Comparison of ENCODE assay signal across 9 cellular contexts in the genomic region with DNA sequence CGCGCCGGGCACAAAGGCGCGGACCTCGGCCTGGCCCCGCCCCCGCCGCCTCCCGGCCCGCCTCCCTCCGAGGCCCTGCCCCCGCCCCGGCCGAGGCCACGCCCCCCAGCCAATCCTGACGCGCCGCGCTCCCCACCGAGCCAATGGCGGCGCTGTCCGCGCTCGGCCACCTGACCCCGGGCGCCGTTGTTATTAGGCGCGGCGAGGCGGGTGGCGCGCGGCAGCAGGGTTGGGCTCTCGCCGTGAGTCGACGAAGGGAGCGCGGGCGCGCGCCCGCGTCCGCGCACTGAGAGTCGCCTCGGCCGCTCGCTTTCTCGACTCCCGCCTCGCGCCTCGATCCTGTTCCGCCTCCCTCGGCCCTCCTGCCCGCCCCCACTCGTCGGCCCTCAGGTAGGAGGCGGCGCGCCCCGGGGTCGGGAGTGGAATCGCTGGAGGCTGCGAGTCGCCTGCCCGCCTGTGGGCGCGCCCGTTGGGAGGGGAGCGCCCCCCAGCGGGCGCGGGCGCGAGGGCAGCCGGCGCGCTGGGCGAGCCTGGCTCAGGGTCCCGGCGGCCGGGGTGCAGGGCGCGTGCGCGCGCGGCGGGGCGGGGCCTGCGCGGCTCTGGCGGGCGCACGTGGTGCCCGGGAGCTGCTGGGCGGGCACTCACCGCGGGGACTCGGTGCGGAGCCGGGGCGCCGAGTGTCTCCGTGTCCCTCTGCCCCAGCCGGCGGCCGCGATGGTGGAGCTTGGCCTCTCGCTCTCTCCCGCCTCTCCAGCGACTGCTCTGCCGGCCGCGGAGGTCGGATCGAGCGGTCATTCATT. TPM values are rescaled to one million over a fixed set of nuclear protein-coding genes. Genes with fewer than 3 reads are reported as not detected.
DNase-seq lines count a peak whose midpoint lies in the region; ATAC-seq and TF ChIP-seq lines count a peak whose summit lies in the region.
"Had no signal": no experiment of that assay in that cellular context is flagged by ENCODE, and none has a peak within 500 bp of the region (broad histone marks: within the 10 kb centered on the region; RNA-seq: fewer than 3 reads in every experiment).

No MANE protein-coding gene starts in this region.

- ATAC-seq in GM21447 (IDR thresholded peaks at IDR 0.05; ENCODE audit: unreplicated experiment) = peak; percentile 86
- peak; percentile 92 for ATAC-seq in lung (ENCODE audit: insufficient read depth, low FRiP score)

- H3K4me3 ChIP-seq in duodenal mucosa (ENCODE audit: low read depth in 1 of 2, low read length in 2 of 2) (peak overlapping the region; percentile 68 to 69), lung (peak overlapping the region; percentile 36)

- peak overlapping the region in 1 of 2 donors; percentile 39 for H3K9ac ChIP-seq in duodenal mucosa (ENCODE audit: low read depth in 1 of 2, low read length in 2 of 2)

- peak overlapping the region; percentile 75 for H3K27ac ChIP-seq in duodenal mucosa (ENCODE audit: low read depth, low read length)
- no peak overlapping the region for H3K27ac ChIP-seq in lung (ENCODE audit: low read depth in 1 of 2, low read length in 1 of 2)

- no peaks in the 10 kb centered on the region for H3K9me3 ChIP-seq in duodenal mucosa (ENCODE audit: control insufficient read depth in 1 of 2, low read length in 2 of 2)
- H3K9me3 ChIP-seq in lung (ENCODE audit: control insufficient read depth in 2 of 2, insufficient read depth in 1 of 2, low read length in 1 of 2) = peaks cover 0 to 7% of the 10 kb centered on the region in 2 donors

- no peak overlapping the region for H3K27ac Mint-ChIP-seq in IgD-negative memory B cell

- peaks cover 0 to 4% (median 2%) of the 10 kb centered on the region in 3 donors for H3K9me3 Mint-ChIP-seq in IgD-negative memory B cell

- no peaks in the 10 kb centered on the region for H3K36me3 ChIP-seq in duodenal mucosa (ENCODE audit: control insufficient read depth in 1 of 2, insufficient read depth in 2 of 2, low read length in 2 of 2)
- H3K36me3 ChIP-seq in lung (ENCODE audit: control insufficient read depth in 2 of 2, insufficient read depth in 2 of 2, low read length in 2 of 2) = no peaks in the 10 kb centered on the region

- H3K4me1 Mint-ChIP-seq in IgD-negative memory B cell = peaks cover 0 to 8% (median 4%) of the 10 kb centered on the region in 3 donors

- no peaks in the 10 kb centered on the region for H3K36me3 Mint-ChIP-seq in IgD-negative memory B cell

- WGBS in lung, 2 donors = 0 to 2% methylated on average over 43 to 124 of the region's 124 CpGs

- H3K4me3 Mint-ChIP-seq in IgD-negative memory B cell = peak overlapping the region in 3 of 4 donors; percentile 17 to 54 (median 54)

- H3K27me3 ChIP-seq in duodenal mucosa (ENCODE audit: control insufficient read depth in 1 of 2, insufficient read depth in 2 of 2, low read length in 2 of 2) = peaks cover 56 to 57% of the 10 kb centered on the region in 2 donors
- peaks cover 23% of the 10 kb centered on the region for H3K27me3 ChIP-seq in lung (ENCODE audit: control insufficient read depth, insufficient read depth)

- H3K27me3 Mint-ChIP-seq in IgD-negative memory B cell = peaks cover 60% of the 10 kb centered on the region

- no peak for TF ChIP-seq CTCF in lung (IDR thresholded peaks at IDR 0.05; ENCODE audit: control extremely low read depth, extremely low read depth)

- DNase-seq in DMS79 treated with DMSO at 0.1 percent for 48 hours (lab: John Stamatoyannopoulos, UW) (peak; percentile 59), SW480 (ENCODE audit: low spot score) (peak; percentile 86), lung (ENCODE audit: low spot score) (peak; percentile 82), SIG-M5 treated with dmso at 0.1 percent for 504 hours (lab: John Stamatoyannopoulos, UW; ENCODE audit: unreplicated experiment) (no peak)
- peak; percentile 63 to 73 for DNase-seq in stimulated activated CD4-positive, alpha-beta T cell treated with anti-CD3 and anti-CD28 coated beads, Interleukin-4, amount 100 ng/mL, for 48 hours (ENCODE audit: low read depth in 2 of 2)

- peaks cover 28 to 32% of the 10 kb centered on the region in 2 donors for H3K4me1 ChIP-seq in duodenal mucosa (ENCODE audit: control insufficient read depth in 1 of 2, insufficient read depth in 2 of 2, low read length in 2 of 2)
- H3K4me1 ChIP-seq in lung (ENCODE audit: control insufficient read depth in 2 of 2, insufficient read depth in 2 of 2, low read length in 2 of 2) = peaks cover 7 to 22% of the 10 kb centered on the region in 2 donors

RNA-seq across cellular contexts. Expression of a gene that starts 0.4 kb away (rescaled TPM):
- not detected for polyA plus RNA-seq in IgD-negative memory B cell
- total RNA-seq in lung = under 1 TPM in 1 of 2 donors, not detected in 1; 0.40 TPM
- under 1 TPM in 1 of 2 donors, not detected in 1; 0.43 TPM for polyA plus RNA-seq in lung
- total RNA-seq: LHCN-M2 had no signal
